ENCODE assay signal across 21 cellular contexts in the genomic region with DNA sequence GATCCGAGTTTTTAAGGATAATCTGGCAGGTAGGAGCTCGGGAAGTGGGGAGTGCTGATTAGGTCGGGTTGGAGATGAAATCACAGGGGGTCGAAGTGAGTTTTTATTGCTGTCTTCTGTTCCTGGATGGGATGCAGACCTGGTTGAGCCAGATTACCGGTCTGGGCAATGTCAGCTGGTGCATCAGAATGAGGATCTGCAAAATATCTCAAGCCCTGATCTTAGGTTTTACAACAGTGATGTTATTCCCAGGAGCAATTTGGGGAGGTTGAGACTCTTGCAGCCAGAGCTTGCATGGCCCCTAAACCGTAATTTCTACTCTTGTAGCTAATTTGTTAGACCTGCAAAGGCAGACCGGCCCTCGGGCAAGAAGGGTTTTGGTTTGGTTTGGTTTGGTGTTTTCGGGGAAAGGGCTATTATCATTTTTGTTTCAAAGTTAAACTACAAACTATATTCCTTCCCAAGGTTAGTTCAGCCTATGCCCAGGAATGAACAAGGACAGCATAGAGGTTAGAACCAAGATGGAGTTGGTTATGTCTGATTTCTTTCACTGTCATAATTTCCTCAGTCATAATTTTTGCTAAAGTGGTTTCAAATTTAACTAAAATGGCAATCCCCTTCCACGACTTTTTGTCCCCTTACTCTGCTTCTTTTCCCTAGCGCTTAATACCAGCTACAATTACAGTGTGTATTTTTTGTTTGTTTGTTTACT. TPM values are rescaled to one million over a fixed set of nuclear protein-coding genes. Genes with fewer than 3 reads are reported as not detected.
DNase-seq lines count a peak whose midpoint lies in the region; ATAC-seq and TF ChIP-seq lines count a peak whose summit lies in the region.
"Had no signal": no experiment of that assay in that cellular context is flagged by ENCODE, and none has a peak within 500 bp of the region (broad histone marks: within the 10 kb centered on the region; RNA-seq: fewer than 3 reads in every experiment).

No MANE protein-coding gene starts in this region.

- no peaks in the 10 kb centered on the region for H3K36me3 ChIP-seq in GM23338 (ENCODE audit: insufficient read depth)

- peak overlapping the region; percentile 59; the same call in 1 of the 2 replicates for H2AFZ ChIP-seq in GM23338

- ATAC-seq in GM23338 (no peak), SK-N-SH treated with all-trans-retinoic acid at 6 μM for 48 hours (no peak), GM18873 (IDR thresholded peaks at IDR 0.05; ENCODE audit: low FRiP score, unreplicated experiment) (no peak)
- ATAC-seq: HCT116, HepG2 had no signal

- no peak overlapping the region for H3K27ac Mint-ChIP-seq in GM23338
- H3K27ac Mint-ChIP-seq: B cell; CD4-positive, CD25-positive, alpha-beta regulatory T cell; HFFc6 had no signal

- peaks cover 30% of the 10 kb centered on the region for H3K4me1 Mint-ChIP-seq in GM23338

- peaks cover 1% of the 10 kb centered on the region for H3K27me3 Mint-ChIP-seq in GM23338 (ENCODE audit: insufficient read depth, low read depth, poor library complexity)
- H3K27me3 Mint-ChIP-seq: IgD-negative memory B cell had no signal

- H4K20me1 ChIP-seq in GM23338 (replicated peaks; ENCODE audit: insufficient read depth): no peaks in the 10 kb centered on the region

- no peak overlapping the region for H3K4me3 Mint-ChIP-seq in GM23338
- H3K4me3 Mint-ChIP-seq: B cell; CD4-positive, CD25-positive, alpha-beta regulatory T cell; CD8-positive, alpha-beta memory T cell; HFFc6; IgD-negative memory B cell had no signal

- H3K36me3 Mint-ChIP-seq in GM23338 (ENCODE audit: low read depth): no peaks in the 10 kb centered on the region
- H3K36me3 Mint-ChIP-seq: CD4-positive, CD25-positive, alpha-beta regulatory T cell; IgD-negative memory B cell had no signal

- no peak overlapping the region for H3K4me3 ChIP-seq in GM23338

- H3K9me3 Mint-ChIP-seq in GM23338: no peaks in the 10 kb centered on the region; the same call in 2 of the 3 replicates
- H3K9me3 Mint-ChIP-seq: CD8-positive, alpha-beta memory T cell; HFFc6 had no signal

- TF ChIP-seq CTCF in GM23338 (conservative IDR thresholded peaks at IDR 0.05; ENCODE audit: low read depth in 2 of 2): no peak

- DNase-seq in GM23338 (ENCODE audit: low spot score) (no peak), islet precursor cell (peak; percentile 93), inferior parietal cortex (ENCODE audit: extremely low spot score) (no peak), caudate nucleus (lab: John Stamatoyannopoulos, UW) (no peak)
- DNase-seq: C1 segment of cervical spinal cord; CD4-positive, CD25-positive, alpha-beta regulatory T cell; CD8-positive, alpha-beta memory T cell; COR-L47; DMS 273 treated with DMSO at 0.1 percent for 48 hours; DMS53; DND-41; EL; GOT3; H7; HFFc6 had no signal

- peaks cover 18% of the 10 kb centered on the region; the same call in 1 of the 2 replicates for H3K4me1 ChIP-seq in GM23338 (ENCODE audit: insufficient read depth)

- no peaks in the 10 kb centered on the region for H3F3A ChIP-seq in GM23338 (replicated peaks; ENCODE audit: low read depth)

- H3K27me3 ChIP-seq in GM23338 (ENCODE audit: insufficient read depth): no peaks in the 10 kb centered on the region

- H3K9me2 ChIP-seq in GM23338 (ENCODE audit: insufficient read depth): 0 out of 2 replicates have a peak, but pooled peaks cover 7% of the 10 kb centered on the region

- H3K27ac ChIP-seq in GM23338 (ENCODE audit: low read depth) (no peak overlapping the region), caudate nucleus (ENCODE audit: low read depth, low read length) (no peak overlapping the region)

- H3K4me2 ChIP-seq in GM23338: no peak overlapping the region

- H3K79me2 ChIP-seq in GM23338 (replicated peaks; ENCODE audit: insufficient read depth): no peaks in the 10 kb centered on the region

TF ChIP-seq in GM23338, 12 proteins besides CTCF, POLR2A, EP300 and RAD21 (continues in another document):
- no peak for TF ChIP-seq STAT1 (IDR thresholded peaks at IDR 0.05; ENCODE audit: unreplicated experiment)
- TF ChIP-seq, protein P1, sequence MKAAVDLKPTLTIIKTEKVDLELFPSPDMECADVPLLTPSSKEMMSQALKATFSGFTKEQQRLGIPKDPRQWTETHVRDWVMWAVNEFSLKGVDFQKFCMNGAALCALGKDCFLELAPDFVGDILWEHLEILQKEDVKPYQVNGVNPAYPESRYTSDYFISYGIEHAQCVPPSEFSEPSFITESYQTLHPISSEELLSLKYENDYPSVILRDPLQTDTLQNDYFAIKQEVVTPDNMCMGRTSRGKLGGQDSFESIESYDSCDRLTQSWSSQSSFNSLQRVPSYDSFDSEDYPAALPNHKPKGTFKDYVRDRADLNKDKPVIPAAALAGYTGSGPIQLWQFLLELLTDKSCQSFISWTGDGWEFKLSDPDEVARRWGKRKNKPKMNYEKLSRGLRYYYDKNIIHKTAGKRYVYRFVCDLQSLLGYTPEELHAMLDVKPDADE (IDR thresholded peaks at IDR 0.05): no peak
- TF ChIP-seq CREB1 (CRISPR knock-in tag; IDR thresholded peaks at IDR 0.05; ENCODE audit: low read depth): no peak

TF ChIP-seq in SK-N-SH treated with all-trans-retinoic acid at 6 μM for 48 hours, 23 proteins besides CTCF, POLR2A, EP300 and RAD21:
- TF ChIP-seq ZNF70 (CRISPR knock-in tag; IDR thresholded peaks at IDR 0.05) (no peak), TCF4 (CRISPR knock-in tag; IDR thresholded peaks at IDR 0.05; ENCODE audit: borderline replicate concordance) (peak; percentile 63; the same call in 1 of the 2 replicates)

RNA-seq across cellular contexts. Expression of a gene that starts 20.6 kb away (rescaled TPM):
- not detected in 2 replicates for total RNA-seq in GM23338 (2014; rRNA removed; shearing (Covaris generic))
- not detected in 2 replicates for polyA plus RNA-seq in GM23338 (2016; fragmentation: Nextera tagmentation; extraction: Ambion mirVana)
- total RNA-seq: HepG2, HFFc6 had no signal
- polyA plus RNA-seq: HepG2 had no signal
